25 cellular contexts compared by ENCODE assay signal in the genomic region with DNA sequence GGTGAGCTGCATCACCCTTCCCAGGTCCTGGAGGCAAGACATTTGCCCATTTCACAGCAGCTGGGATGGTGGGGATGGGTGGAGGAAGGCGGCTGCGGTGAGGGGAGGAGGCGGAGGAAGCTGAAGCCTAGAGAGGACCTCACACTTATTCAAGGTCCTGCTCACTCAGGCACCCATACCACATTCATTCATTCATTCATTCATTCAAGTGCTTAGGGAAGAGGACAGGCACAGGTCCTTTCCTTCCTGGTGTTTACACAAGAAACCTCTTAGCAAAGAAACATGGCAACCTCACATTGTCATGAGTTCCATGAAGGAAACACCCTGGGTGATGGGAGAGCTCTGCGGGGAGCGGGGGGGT. TPM values are rescaled to one million over a fixed set of nuclear protein-coding genes. Genes with fewer than 3 reads are reported as not detected.
A peak's percentile ranks its signal among the peaks of the same experiment; 100 is the strongest.
DNase-seq lines count a peak whose midpoint lies in the region; ATAC-seq and TF ChIP-seq lines count a peak whose summit lies in the region.
"Had no signal": no experiment of that assay in that cellular context is flagged by ENCODE, and none has a peak within 500 bp of the region (broad histone marks: within the 10 kb centered on the region; RNA-seq: fewer than 3 reads in every experiment).

No MANE protein-coding gene starts in this region.

- no peaks in the 10 kb centered on the region for H3K4me1 ChIP-seq in upper lobe of right lung
- H3K4me1 ChIP-seq: ascending aorta, parathyroid adenoma had no signal

- intact Hi-C loops in activated B cell treated with CpG ODN at 0.5 μM for 24 hours (cut with micrococcal nuclease) = no loop called here
- intact Hi-C loops in upper lobe of right lung (cut with DNase I) = no loop called here

- H3K4me1 Mint-ChIP-seq in activated naive CD4-positive, alpha-beta T cell treated with anti-CD3 and anti-CD28 coated beads, Interleukin-2, amount 50 U/mL, for 24 hours = peaks cover 11% of the 10 kb centered on the region
- H3K4me1 Mint-ChIP-seq in activated B cell treated with CpG ODN at 0.5 μM for 24 hours = peaks cover 15% of the 10 kb centered on the region
- H3K4me1 Mint-ChIP-seq in endothelial cell (ENCODE audit: unreplicated experiment) = peaks cover 4% of the 10 kb centered on the region
- H3K4me1 Mint-ChIP-seq: nephron had no signal

- no peak for DNase-seq in activated naive CD4-positive, alpha-beta T cell treated with Interleukin-2 at 50 U/mL for 16 hours
- no peak for DNase-seq in activated B cell treated with CpG ODN at 0.5 μM for 24 hours
- no peak for DNase-seq in endothelial cell (ENCODE audit: low spot score)
- no peak for DNase-seq in upper lobe of right lung
- DNase-seq in NCI-H82 treated with DMSO at 0.1 percent for 48 hours (lab: John Stamatoyannopoulos, UW; ENCODE audit: unreplicated experiment) = no peak
- no peak for DNase-seq in Kasumi-1 (lab: John Stamatoyannopoulos, UW)
- DNase-seq: ACHN; activated CD4-positive, alpha-beta T cell treated with anti-CD3 and anti-CD28 coated beads, Interleukin-2, amount 50 U/mL, for 4 hours; activated naive CD4-positive, alpha-beta T cell treated with anti-CD3 and anti-CD28 coated beads, Interleukin-2, amount 50 U/mL, for 16 hours; activated T-cell treated with anti-CD3 and anti-CD28 coated beads, Interleukin-2, amount 50 U/mL, for 4 hours; left lung; NCI-H1048; NCI-H187; NCI-H82; stimulated activated naive CD8-positive, alpha-beta T cell treated with anti-CD3 and anti-CD28 coated beads, Interleukin-15, amount 100 ng/mL, for 72 hours; T-helper 9 cell; trophoblast cell; WERI-Rb-1 had no signal

- peak overlapping the region; percentile 55 for H3K27ac Mint-ChIP-seq in activated naive CD4-positive, alpha-beta T cell treated with anti-CD3 and anti-CD28 coated beads, Interleukin-2, amount 50 U/mL, for 24 hours
- H3K27ac Mint-ChIP-seq in activated B cell treated with CpG ODN at 0.5 μM for 24 hours = peak overlapping the region; percentile 7
- peak overlapping the region; percentile 22 for H3K27ac Mint-ChIP-seq in endothelial cell (ENCODE audit: unreplicated experiment)
- H3K27ac Mint-ChIP-seq: nephron had no signal

- TF ChIP-seq CTCF in activated B cell treated with CpG ODN at 0.5 μM for 24 hours (IDR thresholded peaks at IDR 0.05) = no peak
- no peak for TF ChIP-seq CTCF in endothelial cell (IDR thresholded peaks at IDR 0.05; ENCODE audit: unreplicated experiment)
- no peak for TF ChIP-seq CTCF in upper lobe of right lung (IDR thresholded peaks at IDR 0.05)

- peak overlapping the region; percentile 11 for H3K27ac ChIP-seq in upper lobe of right lung
- H3K27ac ChIP-seq: parathyroid adenoma, WERI-Rb-1 had no signal

- H3K36me3 Mint-ChIP-seq in activated naive CD4-positive, alpha-beta T cell treated with anti-CD3 and anti-CD28 coated beads, Interleukin-2, amount 50 U/mL, for 24 hours = no peaks in the 10 kb centered on the region
- H3K36me3 Mint-ChIP-seq in activated B cell treated with CpG ODN at 0.5 μM for 24 hours (ENCODE audit: low read depth) = peaks cover 32% of the 10 kb centered on the region
- H3K36me3 Mint-ChIP-seq in endothelial cell (ENCODE audit: low read depth, unreplicated experiment) = peaks cover 18% of the 10 kb centered on the region

- ATAC-seq in activated B cell treated with CpG ODN at 0.5 μM for 24 hours (ENCODE audit: low read depth) (no peak), upper lobe of right lung (no peak)
- ATAC-seq: left lung, right cardiac atrium had no signal

- H3K4me3 Mint-ChIP-seq in activated naive CD4-positive, alpha-beta T cell treated with anti-CD3 and anti-CD28 coated beads, Interleukin-2, amount 50 U/mL, for 24 hours = no peak overlapping the region
- H3K4me3 Mint-ChIP-seq in activated B cell treated with CpG ODN at 0.5 μM for 24 hours (no peak overlapping the region), endothelial cell (ENCODE audit: unreplicated experiment) (peak overlapping the region; percentile 38)
- H3K4me3 Mint-ChIP-seq: activated T-cell treated with anti-CD3 and anti-CD28 coated beads, Interleukin-2, amount 50 U/mL, for 4 hours; nephron; stimulated activated naive CD8-positive, alpha-beta T cell treated with anti-CD3 and anti-CD28 coated beads, Interleukin-15, amount 100 ng/mL, for 72 hours had no signal

- no peaks in the 10 kb centered on the region for H3K9me3 Mint-ChIP-seq in activated naive CD4-positive, alpha-beta T cell treated with anti-CD3 and anti-CD28 coated beads, Interleukin-2, amount 50 U/mL, for 24 hours
- H3K9me3 Mint-ChIP-seq in activated B cell treated with CpG ODN at 0.5 μM for 24 hours (no peaks in the 10 kb centered on the region), endothelial cell (ENCODE audit: unreplicated experiment) (no peaks in the 10 kb centered on the region)
- H3K9me3 Mint-ChIP-seq: activated T-cell treated with anti-CD3 and anti-CD28 coated beads, Interleukin-2, amount 50 U/mL, for 4 hours; nephron; stimulated activated naive CD8-positive, alpha-beta T cell treated with anti-CD3 and anti-CD28 coated beads, Interleukin-15, amount 100 ng/mL, for 72 hours had no signal

- no peaks in the 10 kb centered on the region for H3K9me3 ChIP-seq in upper lobe of right lung
- H3K9me3 ChIP-seq: ascending aorta, left lung had no signal

- peaks cover 34% of the 10 kb centered on the region for H3K36me3 ChIP-seq in upper lobe of right lung

- POLR2A ChIA-PET in activated B cell treated with CpG ODN at 0.5 μM for 24 hours (lab: Charles Lee) = interaction anchor here (0.6 to 11.1 kb wide), 6 partner anchors 8 to 303 kb away, joined by 3 to 239 read pairs (median 6); a partner anchor contains a TSS

- CTCF ChIA-PET in activated B cell treated with CpG ODN at 0.5 μM for 24 hours (lab: Charles Lee) = interaction anchor here (1.3 to 3.7 kb wide), 2 partner anchors 24 to 56 kb away, joined by 3 to 48 read pairs; a partner anchor contains a TSS

- H3K27me3 ChIP-seq in upper lobe of right lung = no peaks in the 10 kb centered on the region
- H3K27me3 ChIP-seq: ascending aorta, left lung had no signal

- no peak overlapping the region for H3K4me3 ChIP-seq in upper lobe of right lung
- H3K4me3 ChIP-seq: ascending aorta, left lung had no signal

- no peaks in the 10 kb centered on the region for H3K27me3 Mint-ChIP-seq in activated naive CD4-positive, alpha-beta T cell treated with anti-CD3 and anti-CD28 coated beads, Interleukin-2, amount 50 U/mL, for 24 hours
- H3K27me3 Mint-ChIP-seq in activated B cell treated with CpG ODN at 0.5 μM for 24 hours (no peaks in the 10 kb centered on the region), endothelial cell (ENCODE audit: unreplicated experiment) (peaks cover 32% of the 10 kb centered on the region)
- H3K27me3 Mint-ChIP-seq: stimulated activated naive CD8-positive, alpha-beta T cell treated with anti-CD3 and anti-CD28 coated beads, Interleukin-15, amount 100 ng/mL, for 72 hours had no signal

RNA-seq across cellular contexts. Expression of a gene that starts 0.3 kb away (rescaled TPM):
- 1.0 and 1.1 TPM in 2 replicates for total RNA-seq in activated B cell treated with CpG ODN at 0.5 μM for 24 hours
- total RNA-seq in endothelial cell (ENCODE audit: unreplicated experiment) = 2.0 TPM
- 1.3 TPM for total RNA-seq in upper lobe of right lung
- total RNA-seq: ascending aorta, fibroblast of lung, H7 had no signal

RNA-seq across cellular contexts. Expression of a gene that starts 18.1 kb away (rescaled TPM):
- total RNA-seq in activated B cell treated with CpG ODN at 0.5 μM for 24 hours = 72.1 and 89.6 TPM in 2 replicates
- total RNA-seq in endothelial cell (ENCODE audit: unreplicated experiment) = 238 TPM
- 106 TPM for total RNA-seq in upper lobe of right lung

RNA-seq across cellular contexts. Expression of a gene that starts 19.7 kb away (rescaled TPM):
- total RNA-seq in activated B cell treated with CpG ODN at 0.5 μM for 24 hours = 45.3 and 51.4 TPM in 2 replicates
- total RNA-seq in endothelial cell (ENCODE audit: unreplicated experiment) = 76.1 TPM
- total RNA-seq in upper lobe of right lung = 34.0 TPM

RNA-seq across cellular contexts. Expression of a gene that starts 20.0 kb away (rescaled TPM):
- total RNA-seq in activated B cell treated with CpG ODN at 0.5 μM for 24 hours (143 and 163 TPM in 2 replicates), endothelial cell (ENCODE audit: unreplicated experiment) (4.7 TPM), upper lobe of right lung (88.3 TPM)

RNA-seq across cellular contexts. Expression of a gene that starts 23.6 kb away (rescaled TPM):
- total RNA-seq in activated B cell treated with CpG ODN at 0.5 μM for 24 hours = 19.1 and 21.6 TPM in 2 replicates
- total RNA-seq in endothelial cell (ENCODE audit: unreplicated experiment) = 44.7 TPM
- total RNA-seq in upper lobe of right lung = 44.1 TPM
